ENCODE assay signal across 17 cellular contexts in genomic region chr10:114868801-114869200, GRCh38. TPM values are rescaled to one million over a fixed set of nuclear protein-coding genes. Genes with fewer than 3 reads are reported as not detected.
DNase-seq lines count a peak whose midpoint lies in the region; TF ChIP-seq lines count a peak whose summit lies in the region.
"Had no signal": no experiment of that assay in that cellular context is flagged by ENCODE, and none has a peak within 500 bp of the region (broad histone marks: within the 10 kb centered on the region; RNA-seq: fewer than 3 reads in every experiment).

No MANE protein-coding gene starts in this region.

- DNase-seq in AG09309 (ENCODE audit: low read depth) (peak; percentile 42), HS-5 (ENCODE audit: low read depth) (peak; percentile 23), ascending aorta (ENCODE audit: low spot score in 2 of 2) (no peak), fibroblast of the aortic adventitia (ENCODE audit: low read depth) (peak; percentile 71), sigmoid colon (no peak), uterus (no peak), esophagus squamous epithelium (lab: John Stamatoyannopoulos, UW) (no peak), testis (no peak)
- DNase-seq: activated gamma-delta T cell, BE2C, glutamatergic neuron, KG1, NCI-H146, NCI-H510A, Peyer's patch, WERI-Rb-1 had no signal

- peak overlapping the region; percentile 31 to 42 for H3K27ac ChIP-seq in ascending aorta
- no peak overlapping the region for H3K27ac ChIP-seq in sigmoid colon
- no peak overlapping the region for H3K27ac ChIP-seq in uterus
- H3K27ac ChIP-seq in esophagus squamous epithelium = no peak overlapping the region
- no peak overlapping the region for H3K27ac ChIP-seq in testis
- H3K27ac ChIP-seq: Peyer's patch, WERI-Rb-1 had no signal

- no peak for TF ChIP-seq POLR2A in sigmoid colon (IDR thresholded peaks at IDR 0.05)
- TF ChIP-seq POLR2A in uterus (IDR thresholded peaks at IDR 0.05) = no peak
- no peak for TF ChIP-seq POLR2A in esophagus squamous epithelium (IDR thresholded peaks at IDR 0.05)
- TF ChIP-seq POLR2A in testis (IDR thresholded peaks at IDR 0.05) = no peak

- H3K36me3 ChIP-seq in ascending aorta (peaks cover 8 to 20% of the 10 kb centered on the region in 2 donors), sigmoid colon (peaks cover 0 to 22% (median 6%) of the 10 kb centered on the region in 4 donors), uterus (no peaks in the 10 kb centered on the region), esophagus squamous epithelium (peaks cover 0 to 25% (median 0%) of the 10 kb centered on the region in 3 donors), testis (ENCODE audit: low read depth, missing control alignments) (no peaks in the 10 kb centered on the region)

- intact Hi-C loops in ascending aorta (cut with DNase I) (no loop called here), sigmoid colon (cut with DNase I) (no loop called here), uterus (cut with DNase I; ENCODE audit: low total_unique reads) (no loop called here), esophagus squamous epithelium (cut with DNase I) (no loop called here), testis (cut with DNase I; ENCODE audit: low total_unique reads) (no loop called here)

- H3K9me3 ChIP-seq in ascending aorta (no peaks in the 10 kb centered on the region), sigmoid colon (no peaks in the 10 kb centered on the region), uterus (no peaks in the 10 kb centered on the region), esophagus squamous epithelium (no peaks in the 10 kb centered on the region), testis (no peaks in the 10 kb centered on the region)
- H3K9me3 ChIP-seq: BE2C, Peyer's patch had no signal

- no peaks in the 10 kb centered on the region for H3K27me3 ChIP-seq in ascending aorta
- no peaks in the 10 kb centered on the region for H3K27me3 ChIP-seq in sigmoid colon
- H3K27me3 ChIP-seq in uterus = no peaks in the 10 kb centered on the region
- no peaks in the 10 kb centered on the region for H3K27me3 ChIP-seq in esophagus squamous epithelium
- H3K27me3 ChIP-seq in testis = no peaks in the 10 kb centered on the region
- H3K27me3 ChIP-seq: BE2C, Peyer's patch had no signal

- H3K4me1 ChIP-seq in ascending aorta = peaks cover 6 to 9% of the 10 kb centered on the region in 2 donors
- H3K4me1 ChIP-seq in sigmoid colon = peaks cover 0 to 13% (median 0%) of the 10 kb centered on the region in 4 donors
- peaks cover 0 to 4% of the 10 kb centered on the region in 2 donors for H3K4me1 ChIP-seq in uterus
- H3K4me1 ChIP-seq in esophagus squamous epithelium = no peaks in the 10 kb centered on the region
- H3K4me1 ChIP-seq in testis = no peaks in the 10 kb centered on the region
- H3K4me1 ChIP-seq: BE2C, Peyer's patch had no signal

- no peak for TF ChIP-seq CTCF in AG09309 (IDR thresholded peaks at IDR 0.05; ENCODE audit: control insufficient read depth, insufficient read depth, low read depth, low read length, missing control alignments)
- no peak for TF ChIP-seq CTCF in ascending aorta (IDR thresholded peaks at IDR 0.05)
- TF ChIP-seq CTCF in fibroblast of the aortic adventitia (IDR thresholded peaks at IDR 0.05; ENCODE audit: insufficient read depth, low read length) = no peak
- no peak for TF ChIP-seq CTCF in sigmoid colon (IDR thresholded peaks at IDR 0.05)
- TF ChIP-seq CTCF in uterus (IDR thresholded peaks at IDR 0.05) = no peak
- TF ChIP-seq CTCF in esophagus squamous epithelium (IDR thresholded peaks at IDR 0.05) = no peak
- TF ChIP-seq CTCF in testis (IDR thresholded peaks at IDR 0.05) = no peak

- 67 to 82% methylated on average over 1 of the region's 1 CpG for WGBS in sigmoid colon, 2 donors
- 9 to 38% methylated on average over 1 of the region's 1 CpG for WGBS in esophagus squamous epithelium, 2 donors
- 60 to 62% methylated on average over 1 of the region's 1 CpG for WGBS in testis, 2 donors

- H3K4me3 ChIP-seq in AG09309 (ENCODE audit: control insufficient read depth, low read depth, low read length) (no peak overlapping the region), ascending aorta (no peak overlapping the region), fibroblast of the aortic adventitia (ENCODE audit: low read depth, low read length) (no peak overlapping the region), sigmoid colon (no peak overlapping the region), uterus (no peak overlapping the region), esophagus squamous epithelium (no peak overlapping the region), testis (no peak overlapping the region)
- H3K4me3 ChIP-seq: lung, Peyer's patch had no signal

- no peak for TF ChIP-seq EP300 in sigmoid colon (IDR thresholded peaks at IDR 0.05)

RNA-seq across cellular contexts. Expression of gene FHIP2A, which starts 47.2 kb away (rescaled TPM):
- total RNA-seq in ascending aorta (19.6 TPM), fibroblast of the aortic adventitia (ENCODE audit: low replicate concordance) (36.6 and 54.7 TPM in 2 replicates), sigmoid colon (10 to 100 TPM; 32.1 to 37.7 (median 36.1) TPM), uterus (10 to 100 TPM; 22.0 to 61.5 (median 56.5) TPM), esophagus squamous epithelium (10 to 100 TPM in 1 of 4 donors, 1 to 10 TPM in 3; 4.8 to 16.2 (median 9.0) TPM), testis (10 to 100 TPM; 30.3 to 39.8 TPM)
- polyA plus RNA-seq in sigmoid colon (1 to 10 TPM; 2.4 to 5.6 (median 3.2) TPM), testis (ENCODE audit: insufficient read depth, low read depth, low replicate concordance) (44.8 TPM)

Comparison
In these comparisons a context has a peak if more than half of its experiments do, and no peak if none do; other contexts are left out.
1. DNase-seq: peak in AG09309 (single experiment), HS-5 (single experiment) and fibroblast of the aortic adventitia (single experiment); none in ascending aorta (0 of 2), sigmoid colon (single experiment), uterus (0 of 2), esophagus squamous epithelium (single experiment) and testis (single experiment).
2. H3K27ac ChIP-seq: peak in ascending aorta (2 of 2); none in sigmoid colon (0 of 4), uterus (0 of 2), esophagus squamous epithelium (0 of 4) and testis (0 of 2).